ENCODE assay signal across 9 cellular contexts in the genomic region with DNA sequence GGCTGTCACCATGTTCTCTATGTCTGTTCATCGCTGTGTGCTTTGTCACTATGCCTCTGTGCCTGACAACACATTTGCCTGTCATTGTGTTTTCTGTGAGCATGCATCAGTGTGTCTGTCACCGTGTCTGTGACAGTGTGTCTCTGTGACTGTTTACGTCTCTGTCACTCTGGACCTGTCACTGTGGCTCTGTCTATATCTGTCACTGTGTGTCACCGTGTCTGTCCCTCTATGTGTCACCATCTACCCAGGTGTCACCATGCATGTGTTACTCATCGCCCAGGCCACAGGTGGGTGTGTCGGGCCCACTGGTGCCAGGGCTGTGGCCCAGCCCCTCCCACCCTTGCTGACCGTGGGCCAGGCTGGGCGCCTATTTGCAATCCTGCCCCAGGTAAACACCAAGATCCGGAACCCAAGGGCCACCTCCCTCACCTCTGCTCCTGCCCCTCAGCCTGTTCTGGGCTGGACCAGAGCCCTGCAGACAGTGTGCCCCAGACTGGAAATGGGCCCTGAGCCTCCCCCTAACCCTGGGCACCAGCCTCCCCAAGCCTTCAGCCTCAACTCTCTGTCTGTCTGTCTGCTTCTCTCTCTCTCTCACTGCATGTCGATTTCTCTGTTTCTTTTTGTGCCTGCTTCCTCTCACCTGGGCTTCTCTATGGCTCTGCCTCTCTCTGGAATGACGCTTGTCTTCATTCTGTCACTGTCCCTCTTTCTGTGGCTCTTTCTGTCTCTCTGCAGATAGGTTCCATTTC. TPM values are rescaled to one million over a fixed set of nuclear protein-coding genes. Genes with fewer than 3 reads are reported as not detected.
DNase-seq lines count a peak whose midpoint lies in the region; ATAC-seq and TF ChIP-seq lines count a peak whose summit lies in the region.
"Had no signal": no experiment of that assay in that cellular context is flagged by ENCODE, and none has a peak within 500 bp of the region (broad histone marks: within the 10 kb centered on the region; RNA-seq: fewer than 3 reads in every experiment).

No MANE protein-coding gene starts in this region.

- H3K4me3 ChIP-seq in gastrocnemius medialis = no peak overlapping the region
- H3K4me3 ChIP-seq: coronary artery had no signal

- H3K36me3 ChIP-seq in gastrocnemius medialis = no peaks in the 10 kb centered on the region

- H3K36me3 Mint-ChIP-seq in T-helper 1 cell treated with Interleukin-12 subunit alpha and Interleukin-12 subunit beta and Interleukin-4 antibody, amounts not matched to agents 30 μg/mL and 1 μg/mL, for 36 hours (ENCODE audit: low read depth) = peaks cover under 1% of the 10 kb centered on the region
- no peaks in the 10 kb centered on the region for H3K36me3 Mint-ChIP-seq in endothelial cell (ENCODE audit: low read depth, unreplicated experiment)

- H3K27ac Mint-ChIP-seq in T-helper 1 cell treated with Interleukin-12 subunit alpha and Interleukin-12 subunit beta and Interleukin-4 antibody, amounts not matched to agents 30 μg/mL and 1 μg/mL, for 36 hours = peak overlapping the region; percentile 2
- no peak overlapping the region for H3K27ac Mint-ChIP-seq in endothelial cell (ENCODE audit: unreplicated experiment)

- intact Hi-C loops in gastrocnemius medialis (cut with DNase I; ENCODE audit: low total_unique reads) = no loop called here

- peaks cover 10 to 18% of the 10 kb centered on the region in 2 donors for H3K4me1 ChIP-seq in gastrocnemius medialis

- TF ChIP-seq CTCF in endothelial cell (IDR thresholded peaks at IDR 0.05; ENCODE audit: unreplicated experiment) = no peak
- TF ChIP-seq CTCF in gastrocnemius medialis (IDR thresholded peaks at IDR 0.05 in 4 of 5, conservative IDR thresholded peaks at IDR 0.05 in 1 of 5) = no peak

- H3K27me3 Mint-ChIP-seq in T-helper 1 cell treated with Interleukin-12 subunit alpha and Interleukin-12 subunit beta and Interleukin-4 antibody, amounts not matched to agents 30 μg/mL and 1 μg/mL, for 36 hours (ENCODE audit: low read depth) = peaks cover 17% of the 10 kb centered on the region
- peaks cover 15% of the 10 kb centered on the region for H3K27me3 Mint-ChIP-seq in endothelial cell (ENCODE audit: unreplicated experiment)

- in situ Hi-C loops in gastrocnemius medialis (cut with MboI; ENCODE audit: low sequenced_read_pairs in 4 of 4) = no loop called here

- H3K4me3 Mint-ChIP-seq in T-helper 1 cell treated with Interleukin-12 subunit alpha and Interleukin-12 subunit beta and Interleukin-4 antibody, amounts not matched to agents 30 μg/mL and 1 μg/mL, for 36 hours = no peak overlapping the region
- peak overlapping the region; percentile 1 for H3K4me3 Mint-ChIP-seq in endothelial cell (ENCODE audit: unreplicated experiment)

- ATAC-seq in gastrocnemius medialis (peak; percentile 85 to 90), HG02973 (IDR thresholded peaks at IDR 0.05; ENCODE audit: unreplicated experiment) (no peak)

- peaks cover 26% of the 10 kb centered on the region for H3K4me1 Mint-ChIP-seq in T-helper 1 cell treated with Interleukin-12 subunit alpha and Interleukin-12 subunit beta and Interleukin-4 antibody, amounts not matched to agents 30 μg/mL and 1 μg/mL, for 36 hours (ENCODE audit: low read depth)
- peaks cover 36% of the 10 kb centered on the region for H3K4me1 Mint-ChIP-seq in endothelial cell (ENCODE audit: unreplicated experiment)

- DNase-seq in T-helper 1 cell (no peak), endothelial cell (ENCODE audit: low spot score) (no peak), gastrocnemius medialis (peak; percentile 25 to 66)
- DNase-seq in central memory CD4-positive, alpha-beta T cell = no peak
- DNase-seq: GDM1, SHP77 treated with DMSO at 0.1 percent for 48 hours had no signal

- no peaks in the 10 kb centered on the region for H3K9me3 Mint-ChIP-seq in T-helper 1 cell treated with Interleukin-12 subunit alpha and Interleukin-12 subunit beta and Interleukin-4 antibody, amounts not matched to agents 30 μg/mL and 1 μg/mL, for 36 hours
- no peaks in the 10 kb centered on the region for H3K9me3 Mint-ChIP-seq in endothelial cell (ENCODE audit: unreplicated experiment)

- H3K27ac ChIP-seq in gastrocnemius medialis = no peak overlapping the region
- H3K27ac ChIP-seq: coronary artery had no signal

- peak in 1 of 2 donors; percentile 16 for TF ChIP-seq POLR2A in gastrocnemius medialis (IDR thresholded peaks at IDR 0.05)

- peaks cover 0 to 9% (median 0%) of the 10 kb centered on the region in 3 donors for H3K27me3 ChIP-seq in gastrocnemius medialis

- no peaks in the 10 kb centered on the region for H3K9me3 ChIP-seq in gastrocnemius medialis

RNA-seq across cellular contexts. Expression of gene IRF2BP1, which starts 7.7 kb away (rescaled TPM):
- total RNA-seq in endothelial cell (ENCODE audit: unreplicated experiment) (17.6 TPM), gastrocnemius medialis (10 to 100 TPM; 17.1 to 40.6 (median 28.6) TPM)

RNA-seq across cellular contexts. Expression of gene FOXA3, which starts 14.1 kb away (rescaled TPM):
- 1.1 TPM for total RNA-seq in endothelial cell (ENCODE audit: unreplicated experiment)
- not detected for total RNA-seq in gastrocnemius medialis

RNA-seq across cellular contexts. Expression of gene SYMPK, which starts 15.3 kb away (rescaled TPM):
- 70.7 TPM for total RNA-seq in endothelial cell (ENCODE audit: unreplicated experiment)
- 10 to 100 TPM; 14.1 to 64.6 (median 34.9) TPM for total RNA-seq in gastrocnemius medialis

RNA-seq across cellular contexts. Expression of gene MYPOP, which starts 24.2 kb away (rescaled TPM):
- total RNA-seq in endothelial cell (ENCODE audit: unreplicated experiment) = 9.0 TPM
- total RNA-seq in gastrocnemius medialis = 10 to 100 TPM in 1 of 4 donors, 1 to 10 TPM in 3; 5.9 to 12.4 (median 6.3) TPM

RNA-seq across cellular contexts. Expression of gene NANOS2, which starts 36.4 kb away (rescaled TPM):
- total RNA-seq in endothelial cell (ENCODE audit: unreplicated experiment) (not detected), gastrocnemius medialis (not detected)

Comparison
In these comparisons a context has a peak if more than half of its experiments do, and no peak if none do; other contexts are left out.
1. DNase-seq: peak in gastrocnemius medialis (2 of 2); none in T-helper 1 cell (0 of 5), endothelial cell (single experiment) and central memory CD4-positive, alpha-beta T cell (single experiment).